ENCODE assay signal across 1 cellular context in genomic region chr6:87472525-87473418, GRCh38.
A peak's percentile ranks its signal among the peaks of the same experiment; 100 is the strongest.
TF ChIP-seq lines count a peak whose summit lies in the region.

SLC35A1 (plus strand) TSS chr6:87472974; CDS start chr6:87473004, 30 bp downstream.

TF ChIP-seq in HepG2, 621 proteins besides CTCF, POLR2A, EP300 and RAD21 (continued from another document and continues in another):
- TF ChIP-seq SNAPC4 (CRISPR knock-in tag; IDR thresholded peaks at IDR 0.05) (peak; percentile 88), ZNF282 (IDR thresholded peaks at IDR 0.05; ENCODE audit: partially characterized antibody) (no peak), DDIT3 (CRISPR knock-in tag; IDR thresholded peaks at IDR 0.05) (no peak), AFF4 (CRISPR knock-in tag; IDR thresholded peaks at IDR 0.05) (no peak), ZNF160 (CRISPR knock-in tag; IDR thresholded peaks at IDR 0.05) (peak; percentile 87; the same call in 1 of the 2 replicates), HOXA7 (CRISPR knock-in tag; IDR thresholded peaks at IDR 0.05) (no peak), ZFP90 (CRISPR knock-in tag; IDR thresholded peaks at IDR 0.05; ENCODE audit: borderline replicate concordance) (no peak; the same call in 1 of the 2 replicates), MBD4 (IDR thresholded peaks at IDR 0.05; ENCODE audit: borderline replicate concordance, low read length) (no peak), SP140L (CRISPR knock-in tag; IDR thresholded peaks at IDR 0.05; ENCODE audit: borderline replicate concordance) (no peak), TFAP4 (IDR thresholded peaks at IDR 0.05; ENCODE audit: borderline replicate concordance, low read depth) (peak; percentile 28; the same call in 1 of the 2 replicates), HOMEZ (CRISPR knock-in tag; IDR thresholded peaks at IDR 0.05; ENCODE audit: low read depth) (no peak), SALL1 (CRISPR knock-in tag; IDR thresholded peaks at IDR 0.05) (peak; percentile 82), PRPF4 (IDR thresholded peaks at IDR 0.05; ENCODE audit: low read depth, low read length, poor library complexity, severe bottlenecking) (no peak), NFKB2 (CRISPR knock-in tag; IDR thresholded peaks at IDR 0.05; ENCODE audit: borderline replicate concordance) (peak; percentile 88; the same call in 1 of the 2 replicates), EEA1 (CRISPR knock-in tag; IDR thresholded peaks at IDR 0.05; ENCODE audit: borderline replicate concordance) (no peak), ZMYM4 (CRISPR knock-in tag; IDR thresholded peaks at IDR 0.05) (peak; percentile 83; the same call in 1 of the 2 replicates), TFE3 (CRISPR knock-in tag; IDR thresholded peaks at IDR 0.05) (peak; percentile 37), TBP (CRISPR knock-in tag; IDR thresholded peaks at IDR 0.05) (no peak), ZNF556 (CRISPR knock-in tag; IDR thresholded peaks at IDR 0.05; ENCODE audit: borderline replicate concordance) (no peak; the same call in 1 of the 2 replicates), CBX5 (CRISPR knock-in tag; IDR thresholded peaks at IDR 0.05; ENCODE audit: borderline replicate concordance) (0 out of 2 replicates have a peak, but pooled peaks have one; percentile 24), ZBTB26 (CRISPR knock-in tag; IDR thresholded peaks at IDR 0.05; ENCODE audit: borderline replicate concordance) (peak; percentile 20; the same call in 1 of the 2 replicates), ARNT2 (CRISPR knock-in tag; IDR thresholded peaks at IDR 0.05; ENCODE audit: low read depth) (peak; percentile 87), NBN (conservative IDR thresholded peaks at IDR 0.05) (no peak), NFE2 (CRISPR knock-in tag; IDR thresholded peaks at IDR 0.05) (no peak), PAXIP1 (CRISPR knock-in tag; conservative IDR thresholded peaks at IDR 0.05) (no peak), ZNF280B (CRISPR knock-in tag; IDR thresholded peaks at IDR 0.05; ENCODE audit: borderline replicate concordance) (0 out of 2 replicates have a peak, but pooled peaks have one; percentile 72), ZNF383 (CRISPR knock-in tag; IDR thresholded peaks at IDR 0.05; ENCODE audit: borderline replicate concordance) (no peak), ZNF280D (CRISPR knock-in tag; IDR thresholded peaks at IDR 0.05) (peak; percentile 64), RXRA (CRISPR knock-in tag; IDR thresholded peaks at IDR 0.05) (no peak), ZNF484 (CRISPR knock-in tag; IDR thresholded peaks at IDR 0.05; ENCODE audit: borderline replicate concordance, low read depth) (no peak), ATM (IDR thresholded peaks at IDR 0.05; ENCODE audit: borderline replicate concordance) (no peak), ZNF207 (IDR thresholded peaks at IDR 0.05; ENCODE audit: borderline replicate concordance) (no peak)
